25 cellular contexts compared by ENCODE assay signal in genomic region chr9:118121361-118121760, GRCh38.
DNase-seq lines count a peak whose midpoint lies in the region; ATAC-seq, FAIRE-seq and TF ChIP-seq lines count a peak whose summit lies in the region.
"Had no signal": no experiment of that assay in that cellular context is flagged by ENCODE, and none has a peak within 500 bp of the region (broad histone marks: within the 10 kb centered on the region; RNA-seq: fewer than 3 reads in every experiment).

No MANE protein-coding gene starts in this region.

- H3K27ac Mint-ChIP-seq in MCF 10A (ENCODE audit: low read depth, unreplicated experiment) (no peak overlapping the region), mesothelial cell of epicardium (no peak overlapping the region)
- H3K27ac Mint-ChIP-seq: B cell; CD8-positive, alpha-beta T cell had no signal

- H3K9me3 ChIP-seq in mammary epithelial cell (replicated peaks; ENCODE audit: insufficient read depth, low read length): no peaks in the 10 kb centered on the region
- H3K9me3 ChIP-seq in upper lobe of left lung: no peaks in the 10 kb centered on the region

- no TSS peak for BruUV-seq in mammary epithelial cell (replicated peaks; lab: Mats Ljungman, UMichigan)
- no TSS peak for BruUV-seq in MCF 10A (replicated peaks; lab: Mats Ljungman, UMichigan)

- dilution Hi-C loops in mammary epithelial cell (cut with HindIII; ENCODE audit: low sequenced_read_pairs): no loop called here

- H3K4me3 Mint-ChIP-seq in MCF 10A (ENCODE audit: unreplicated experiment) (no peak overlapping the region), mesothelial cell of epicardium (no peak overlapping the region)
- H3K4me3 Mint-ChIP-seq: B cell; CD8-positive, alpha-beta T cell had no signal

- H3K4me2 ChIP-seq in mammary epithelial cell (ENCODE audit: insufficient read depth, low read depth, low read length): no peak overlapping the region

- H3K36me3 ChIP-seq in mammary epithelial cell (ENCODE audit: insufficient read depth, low read length): no peaks in the 10 kb centered on the region
- no peaks in the 10 kb centered on the region for H3K36me3 ChIP-seq in bronchial epithelial cell (ENCODE audit: control insufficient read depth, insufficient read depth, low read length)
- H3K36me3 ChIP-seq in upper lobe of left lung: no peaks in the 10 kb centered on the region

- WGBS in mammary epithelial cell (ENCODE audit: low coverage, missing lambda C conversion rate): 39% methylated on average over 2 of the region's 2 CpGs
- WGBS in upper lobe of left lung, 2 donors: 69 to 72% methylated on average over 2 of the region's 2 CpGs

- DNase-seq in mammary epithelial cell: peak; percentile 40
- DNase-seq in MCF 10A (ENCODE audit: unreplicated experiment): no peak
- peak; percentile 21 for DNase-seq in bronchial epithelial cell (ENCODE audit: low read depth)
- DNase-seq in kidney tubule cell (ENCODE audit: low spot score): peak; percentile 91
- DNase-seq in mesothelial cell of epicardium (ENCODE audit: low spot score in 2 of 2, unreplicated experiment in 2 of 2): no peak
- DNase-seq in cerebellar cortex (ENCODE audit: low spot score): no peak
- DNase-seq in upper lobe of left lung: no peak
- DNase-seq: Calu3; CD8-positive, alpha-beta T cell; DND-41; GM23248; HCEC 1CT; MV-4-11; NCI-H1105; NCI-H1436 treated with DMSO at 0.1 percent for 48 hours; NCI-H187 treated with DMSO at 0.1 percent for 48 hours; NCI-H2171 treated with DMSO at 0.1 percent for 48 hours; NCI-H446; NCI-H524 treated with DMSO at 0.1 percent for 48 hours; NCI-H774 had no signal

- TF ChIP-seq CTCF in mammary epithelial cell (conservative IDR thresholded peaks at IDR 0.05 in 1 of 2, IDR thresholded peaks at IDR 0.05 in 1 of 2; ENCODE audit: extremely low read depth in 1 of 2, insufficient read depth in 1 of 2, low read depth in 1 of 2, low read length in 2 of 2): no peak
- TF ChIP-seq CTCF in MCF 10A (IDR thresholded peaks at IDR 0.05; ENCODE audit: unreplicated experiment): no peak
- TF ChIP-seq CTCF in bronchial epithelial cell (IDR thresholded peaks at IDR 0.05; ENCODE audit: insufficient read depth, low read length, severe bottlenecking): no peak
- TF ChIP-seq CTCF in mesothelial cell of epicardium (IDR thresholded peaks at IDR 0.05; ENCODE audit: unreplicated experiment): no peak
- TF ChIP-seq CTCF in upper lobe of left lung (IDR thresholded peaks at IDR 0.05): no peak

- H3K27ac ChIP-seq in mammary epithelial cell (ENCODE audit: insufficient read depth, low read depth, low read length): no peak overlapping the region
- no peak overlapping the region for H3K27ac ChIP-seq in upper lobe of left lung
- H3K27ac ChIP-seq: 22Rv1, C4-2B, GM23248 had no signal

- intact Hi-C loops in mammary epithelial cell (cut with micrococcal nuclease) (no loop called here), MCF 10A (cut with micrococcal nuclease) (no loop called here)

- FAIRE-seq in bronchial epithelial cell (lab: Jason Lieb, UNC): no peak

- no peak for ATAC-seq in GM18498 (IDR thresholded peaks at IDR 0.05; ENCODE audit: unreplicated experiment)
- ATAC-seq in upper lobe of left lung (ENCODE audit: low FRiP score in 2 of 2): no peak
- ATAC-seq: CD8-positive, alpha-beta T cell; SK-N-SH treated with all-trans-retinoic acid at 6 μM for 48 hours had no signal

- no peaks in the 10 kb centered on the region for H3K27me3 Mint-ChIP-seq in MCF 10A (ENCODE audit: insufficient read depth, unreplicated experiment)
- H3K27me3 Mint-ChIP-seq in mesothelial cell of epicardium (ENCODE audit: low read depth): no peaks in the 10 kb centered on the region
- H3K27me3 Mint-ChIP-seq: B cell had no signal

- no peaks in the 10 kb centered on the region for H3K4me1 Mint-ChIP-seq in MCF 10A (ENCODE audit: insufficient read depth, unreplicated experiment)
- peaks cover 4% of the 10 kb centered on the region for H3K4me1 Mint-ChIP-seq in mesothelial cell of epicardium
- H3K4me1 Mint-ChIP-seq: B cell had no signal

- H3K27me3 ChIP-seq in mammary epithelial cell (ENCODE audit: insufficient read depth, low read length) (no peaks in the 10 kb centered on the region), bronchial epithelial cell (ENCODE audit: control insufficient read depth, insufficient read depth, low read length) (no peaks in the 10 kb centered on the region), upper lobe of left lung (no peaks in the 10 kb centered on the region)

- H4K20me1 ChIP-seq in mammary epithelial cell (ENCODE audit: insufficient read depth, low read length): no peaks in the 10 kb centered on the region

- TF ChIP-seq POLR2A in upper lobe of left lung (IDR thresholded peaks at IDR 0.05): no peak

- no peak overlapping the region for H2AFZ ChIP-seq in mammary epithelial cell (ENCODE audit: low read depth, low read length)
- H2AFZ ChIP-seq: GM23248 had no signal

- POLR2A ChIA-PET in MCF 10A (lab: Yijun Ruan, JAX): interaction anchor here (0.7 kb wide), 1 partner anchor 162 kb away, joined by 3 read pairs; no protein-coding TSS in a partner anchor

- H3K36me3 Mint-ChIP-seq in MCF 10A (ENCODE audit: insufficient read depth, unreplicated experiment) (no peaks in the 10 kb centered on the region), mesothelial cell of epicardium (no peaks in the 10 kb centered on the region)
- H3K36me3 Mint-ChIP-seq: CD8-positive, alpha-beta T cell had no signal

- H3K79me2 ChIP-seq in mammary epithelial cell (ENCODE audit: insufficient read depth, low read length): no peaks in the 10 kb centered on the region

- in situ Hi-C loops in mammary epithelial cell (cut with MboI; ENCODE audit: low sequenced_read_pairs in 2 of 2): no loop called here

- TF ChIP-seq EP300 in upper lobe of left lung (IDR thresholded peaks at IDR 0.05): no peak

- peaks cover 7% of the 10 kb centered on the region for H3K9me3 Mint-ChIP-seq in MCF 10A (ENCODE audit: unreplicated experiment)
- peaks cover 4% of the 10 kb centered on the region for H3K9me3 Mint-ChIP-seq in mesothelial cell of epicardium
- H3K9me3 Mint-ChIP-seq: CD8-positive, alpha-beta T cell had no signal

- H3K4me1 ChIP-seq in mammary epithelial cell (ENCODE audit: insufficient read depth, low read length) (no peaks in the 10 kb centered on the region), upper lobe of left lung (no peaks in the 10 kb centered on the region)

- H3K4me3 ChIP-seq in mammary epithelial cell (replicated peaks in 1 of 3; ENCODE audit: insufficient read depth in 1 of 3, low read depth in 2 of 3, low read length in 3 of 3) (no peak overlapping the region), bronchial epithelial cell (ENCODE audit: low read depth, low read length) (no peak overlapping the region), upper lobe of left lung (no peak overlapping the region)
- H3K4me3 ChIP-seq: GM23248 had no signal

- CTCF ChIA-PET in mammary epithelial cell (lab: Charles Lee; ENCODE audit: low non-redundant PET): no interaction called here
- CTCF ChIA-PET in MCF 10A (lab: Yijun Ruan, JAX): no interaction called here

- H3K9ac ChIP-seq in mammary epithelial cell (ENCODE audit: insufficient read depth, low read length): no peak overlapping the region
- H3K9ac ChIP-seq: GM23248 had no signal

Comparison
In these comparisons a context has a peak if more than half of its experiments do, and no peak if none do; other contexts are left out.
1. DNase-seq: peak in mammary epithelial cell (single experiment), bronchial epithelial cell (single experiment) and kidney tubule cell (single experiment); none in MCF 10A (single experiment), mesothelial cell of epicardium (0 of 2), cerebellar cortex (single experiment) and upper lobe of left lung (0 of 2).